Comparison of ENCODE assay signal across 20 cellular contexts in the genomic region with DNA sequence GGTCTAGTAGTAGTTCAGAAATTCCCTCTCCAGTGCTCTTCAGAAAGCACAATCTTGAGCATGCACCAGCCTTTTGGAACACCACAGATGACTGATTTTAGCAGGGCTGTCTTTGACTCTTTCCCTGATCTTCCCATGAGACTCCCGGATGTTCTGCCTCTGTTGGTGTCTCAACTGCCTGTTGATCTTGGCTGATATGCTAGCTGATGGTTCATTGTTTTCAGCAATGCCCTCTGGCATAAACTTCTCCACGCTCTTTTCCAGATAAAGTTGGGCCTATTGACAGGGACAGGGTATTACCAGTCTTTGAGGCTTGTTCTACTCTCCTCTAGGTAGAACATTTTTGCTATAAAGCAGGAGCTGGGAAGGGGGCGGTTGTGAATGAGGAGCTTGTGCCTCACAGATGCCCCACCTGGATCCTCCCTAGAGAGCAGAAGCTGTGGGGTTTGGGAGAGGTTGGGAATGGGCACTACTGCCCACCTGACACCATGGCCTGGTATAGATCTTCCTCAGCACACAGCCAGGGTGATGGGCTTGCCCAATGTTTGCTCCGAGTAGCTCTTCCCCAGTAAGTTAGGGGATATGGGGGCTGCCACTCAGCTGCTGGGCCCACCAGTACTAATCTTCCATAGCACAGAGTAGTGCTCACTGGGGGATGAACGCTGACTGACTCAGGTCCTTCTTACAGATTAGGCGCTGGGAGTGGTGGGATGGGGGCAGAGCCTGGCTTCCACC.
DNase-seq lines count a peak whose midpoint lies in the region; ATAC-seq and TF ChIP-seq lines count a peak whose summit lies in the region.
"Had no signal": no experiment of that assay in that cellular context is flagged by ENCODE, and none has a peak within 500 bp of the region (broad histone marks: within the 10 kb centered on the region; RNA-seq: fewer than 3 reads in every experiment).

No MANE protein-coding gene starts in this region.

- H3K27me3 ChIP-seq in Peyer's patch, result no peaks in the 10 kb centered on the region
- H3K27me3 ChIP-seq in neuronal stem cell (ENCODE audit: control insufficient read depth in 3 of 3, insufficient read depth in 3 of 3, low read depth in 1 of 3, low read length in 3 of 3), result no peaks in the 10 kb centered on the region
- no peaks in the 10 kb centered on the region for H3K27me3 ChIP-seq in stomach
- H3K27me3 ChIP-seq: MG63 had no signal

- H3K4ac ChIP-seq in neuronal stem cell (ENCODE audit: low read length), result no peak overlapping the region

- H3K4me2 ChIP-seq in neuronal stem cell (ENCODE audit: insufficient read depth, low read length, poor library complexity, severe bottlenecking), result no peak overlapping the region
- H3K4me2 ChIP-seq: PC-9 had no signal

- H3K9me3 ChIP-seq in Peyer's patch (no peaks in the 10 kb centered on the region), neuronal stem cell (replicated peaks in 1 of 2; ENCODE audit: control insufficient read depth in 2 of 2, insufficient read depth in 1 of 2, low read depth in 1 of 2, low read length in 2 of 2) (peaks cover 0 to 2% of the 10 kb centered on the region in 2 donors), stomach (peaks cover 0 to 21% (median 4%) of the 10 kb centered on the region in 4 donors)

- no peak overlapping the region for H2AK5ac ChIP-seq in neuronal stem cell (ENCODE audit: low read depth, low read length)

- TF ChIP-seq CTCF in Peyer's patch (IDR thresholded peaks at IDR 0.05) (no peak), coronary artery (IDR thresholded peaks at IDR 0.05) (no peak), stomach (IDR thresholded peaks at IDR 0.05) (no peak), type B pancreatic cell (conservative IDR thresholded peaks at IDR 0.05) (no peak)

- no peaks in the 10 kb centered on the region for H3K79me1 ChIP-seq in neuronal stem cell (ENCODE audit: low read depth, low read length)

- TF ChIP-seq EP300 in stomach (IDR thresholded peaks at IDR 0.05), result no peak

- H3K27ac Mint-ChIP-seq in immature natural killer cell, result no peak overlapping the region
- H3K27ac Mint-ChIP-seq in type B pancreatic cell, result no peak overlapping the region
- H3K27ac Mint-ChIP-seq: CD4-positive, alpha-beta memory T cell had no signal

- H3K27me3 Mint-ChIP-seq in immature natural killer cell (ENCODE audit: low read depth in 3 of 3) (peaks cover 0 to 4% (median 3%) of the 10 kb centered on the region in 3 donors), type B pancreatic cell (no peaks in the 10 kb centered on the region)

- no peak overlapping the region for H3K9ac ChIP-seq in neuronal stem cell (ENCODE audit: low read depth, low read length, poor library complexity)

- H3K4me3 Mint-ChIP-seq in immature natural killer cell (no peak overlapping the region), type B pancreatic cell (no peak overlapping the region)
- H3K4me3 Mint-ChIP-seq: CD4-positive, alpha-beta memory T cell had no signal

- H3K36me3 Mint-ChIP-seq in immature natural killer cell, result peaks cover 7 to 11% (median 10%) of the 10 kb centered on the region in 3 donors
- no peaks in the 10 kb centered on the region for H3K36me3 Mint-ChIP-seq in type B pancreatic cell
- H3K36me3 Mint-ChIP-seq: CD4-positive, alpha-beta memory T cell had no signal

- peaks cover 0 to 12% (median 5%) of the 10 kb centered on the region in 6 donors for H3K9me3 Mint-ChIP-seq in immature natural killer cell
- H3K9me3 Mint-ChIP-seq in type B pancreatic cell, result peaks cover 18% of the 10 kb centered on the region

- H3K4me1 ChIP-seq in Peyer's patch, result no peaks in the 10 kb centered on the region
- no peaks in the 10 kb centered on the region for H3K4me1 ChIP-seq in neuronal stem cell (ENCODE audit: control insufficient read depth in 2 of 2, insufficient read depth in 1 of 2, low read depth in 1 of 2, low read length in 2 of 2)
- H3K4me1 ChIP-seq in stomach, result no peaks in the 10 kb centered on the region

- no peak overlapping the region for H2BK15ac ChIP-seq in neuronal stem cell (ENCODE audit: low read length)

- no peak overlapping the region for H4K8ac ChIP-seq in neuronal stem cell (ENCODE audit: low read depth, low read length)

- H2BK12ac ChIP-seq in neuronal stem cell (ENCODE audit: low read length), result no peak overlapping the region

- H2BK5ac ChIP-seq in neuronal stem cell (ENCODE audit: low read length), result no peak overlapping the region

- TF ChIP-seq POLR2A in Peyer's patch (IDR thresholded peaks at IDR 0.05), result no peak
- TF ChIP-seq POLR2A in stomach (IDR thresholded peaks at IDR 0.05), result no peak

- H3K18ac ChIP-seq in neuronal stem cell (ENCODE audit: low read length), result no peak overlapping the region

- no peak for ATAC-seq in HG02981 (IDR thresholded peaks at IDR 0.05; ENCODE audit: unreplicated experiment)

- peak overlapping the region; percentile 45 for H3K23ac ChIP-seq in neuronal stem cell (ENCODE audit: low read depth, low read length, poor library complexity)

- no peak overlapping the region for H4K91ac ChIP-seq in neuronal stem cell (ENCODE audit: low read depth, low read length, poor library complexity)

- intact Hi-C loops in stomach (cut with DNase I; ENCODE audit: low total_unique reads), result no loop called here

- H3K4me1 Mint-ChIP-seq in immature natural killer cell (no peaks in the 10 kb centered on the region), type B pancreatic cell (ENCODE audit: unreplicated experiment) (no peaks in the 10 kb centered on the region)
- H3K4me1 Mint-ChIP-seq: CD4-positive, alpha-beta memory T cell had no signal

- H2BK120ac ChIP-seq in neuronal stem cell (ENCODE audit: low read depth, low read length), result no peak overlapping the region

- peak in 2 of 3 donors; percentile 1 to 17 for DNase-seq in Peyer's patch
- peak; percentile 49 for DNase-seq in coronary artery (ENCODE audit: low spot score)
- no peak for DNase-seq in neuronal stem cell (ENCODE audit: low spot score)
- DNase-seq in stomach, result peak; percentile 8
- DNase-seq in immature natural killer cell, result no peak
- DNase-seq in type B pancreatic cell (ENCODE audit: extremely low spot score, unreplicated experiment), result no peak
- DNase-seq: C1 segment of cervical spinal cord; CD4-positive, alpha-beta memory T cell; COR-L47; IMR-90; KG1; MG63; NCI-H1105 treated with DMSO at 0.1 percent for 48 hours; NCI-H2029; NCI-H2227 treated with DMSO at 0.1 percent for 48 hours; NCI-H526 treated with DMSO at 0.1 percent for 48 hours; PC-9; RPMI8226; SHP77 had no signal

- H3K14ac ChIP-seq in neuronal stem cell (ENCODE audit: low read length), result no peak overlapping the region

- H3K27ac ChIP-seq in Peyer's patch (no peak overlapping the region), coronary artery (no peak overlapping the region), neuronal stem cell (replicated peaks; ENCODE audit: low read length) (no peak overlapping the region), stomach (no peak overlapping the region)
- H3K27ac ChIP-seq: PC-9 had no signal

- H3K4me3 ChIP-seq in Peyer's patch, result no peak overlapping the region
- H3K4me3 ChIP-seq in coronary artery, result no peak overlapping the region
- H3K4me3 ChIP-seq in neuronal stem cell (ENCODE audit: low read length in 2 of 2), result no peak overlapping the region
- no peak overlapping the region for H3K4me3 ChIP-seq in stomach
- H3K4me3 ChIP-seq: MG63, PC-9 had no signal

- WGBS in neuronal stem cell (ENCODE audit: extremely low coverage in 2 of 2, insufficient read length in 2 of 2, insufficient replicate concordance in 1 of 2), 2 donors, result no CpG with 5 or more reads among the region's 6 CpGs
- WGBS in stomach, 5 donors, result 87 to 93% (median 90%) methylated on average over 6 of the region's 6 CpGs

- H3K36me3 ChIP-seq in Peyer's patch, result no peaks in the 10 kb centered on the region
- H3K36me3 ChIP-seq in neuronal stem cell (replicated peaks in 1 of 2; ENCODE audit: control insufficient read depth in 2 of 2, insufficient read depth in 2 of 2, low read length in 2 of 2), result no peaks in the 10 kb centered on the region
- no peaks in the 10 kb centered on the region for H3K36me3 ChIP-seq in stomach
- H3K36me3 ChIP-seq: MG63 had no signal

- no peak overlapping the region for H2AFZ ChIP-seq in neuronal stem cell (ENCODE audit: low read length)
- H2AFZ ChIP-seq: PC-9 had no signal

Comparison
In these comparisons a context has a peak if more than half of its experiments do, and no peak if none do; other contexts are left out.
1. DNase-seq: peak in Peyer's patch (2 of 3), coronary artery (single experiment) and stomach (single experiment); none in neuronal stem cell (single experiment), immature natural killer cell (0 of 3) and type B pancreatic cell (single experiment).